Comparison of ENCODE assay signal across 8 cellular contexts in the genomic region with DNA sequence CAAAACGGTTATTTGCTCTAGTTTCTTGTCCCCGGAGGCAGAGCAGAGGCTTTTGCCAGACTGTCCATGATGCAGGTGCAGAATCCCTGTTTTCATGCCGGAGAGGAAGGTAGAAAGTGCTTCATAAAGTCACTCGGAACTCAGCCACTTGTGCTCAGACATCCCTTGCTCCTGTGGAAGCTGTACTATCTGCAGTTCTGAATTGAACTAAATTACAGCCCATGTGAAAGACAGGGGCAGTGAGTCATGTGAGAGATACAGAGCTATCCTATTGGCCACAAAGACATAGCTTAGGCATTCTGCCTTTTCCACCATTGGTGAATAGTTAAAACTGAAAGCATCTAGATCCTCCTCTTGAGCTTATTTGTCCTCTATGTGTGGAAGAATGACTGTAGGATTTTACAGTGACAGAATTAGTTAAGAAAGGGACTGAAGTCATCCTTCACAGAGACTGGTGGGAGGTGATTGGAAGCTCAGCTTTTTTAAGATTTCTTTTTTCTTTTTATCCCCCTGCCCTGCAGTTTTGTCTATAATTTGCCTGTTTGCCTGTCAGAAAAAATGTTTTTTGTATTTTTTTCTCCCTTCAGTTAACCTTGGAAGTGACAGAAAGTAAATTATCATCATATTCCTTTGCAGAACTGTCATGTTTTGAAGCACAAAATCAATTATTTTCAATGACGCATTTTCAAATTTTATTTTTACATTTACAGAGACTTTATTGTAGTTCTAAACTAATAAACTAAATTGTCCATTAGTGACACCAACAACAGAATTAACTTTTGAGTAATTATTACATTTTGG.
DNase-seq lines count a peak whose midpoint lies in the region; ATAC-seq, FAIRE-seq and TF ChIP-seq lines count a peak whose summit lies in the region.

No MANE protein-coding gene starts in this region.

- H3K27me3 ChIP-seq in AG04450 (ENCODE audit: control insufficient read depth, insufficient read depth, low read length), result no peaks in the 10 kb centered on the region
- H3K27me3 ChIP-seq in HepG2 (ENCODE audit: control insufficient read depth in 1 of 2, insufficient read depth in 2 of 2, low read length in 2 of 2), result no peaks in the 10 kb centered on the region

- POLR2A ChIA-PET in AG04450 (lab: Yijun Ruan, JAX) (interaction anchor here (0.6 to 2.7 kb wide), 9 partner anchors 27 to 1298 kb away, joined by 3 to 12 read pairs (median 4); no protein-coding TSS in a partner anchor), HepG2 (lab: Yijun Ruan, JAX) (no interaction called here)

- TF ChIP-seq CTCF in AG04450 (IDR thresholded peaks at IDR 0.05; ENCODE audit: low read depth, low read length) (no peak), HepG2 (CRISPR knock-in tag; IDR thresholded peaks at IDR 0.05) (no peak)

- FAIRE-seq in GM18507 (lab: Jason Lieb, UNC), result peak; percentile 95
- FAIRE-seq in TTC549 (lab: Jason Lieb, UNC), result peak; percentile 11
- no peak for FAIRE-seq in HepG2 (lab: Jason Lieb, UNC)

- peak; percentile 88 for ATAC-seq in HG02884 (IDR thresholded peaks at IDR 0.05; ENCODE audit: unreplicated experiment)
- no peak for ATAC-seq in HepG2

- H3K4me3 ChIP-seq in AG04450 (ENCODE audit: low read depth, low read length) (peak overlapping the region; percentile 69), HepG2 (replicated peaks in 1 of 3; ENCODE audit: insufficient read depth in 1 of 3, low read depth in 2 of 3, low read length in 3 of 3) (peak overlapping the region; percentile 46 to 57 (median 56))

- H3K27ac ChIP-seq in AG04450 (ENCODE audit: low read depth, low read length), result peak overlapping the region; percentile 58
- H3K27ac ChIP-seq in HepG2 (ENCODE audit: extremely low read length, insufficient read depth, low read length), result no peak overlapping the region

- intact Hi-C loops in HepG2 (cut with micrococcal nuclease; ENCODE audit: unreplicated experiment), result loop anchor here (2.0 kb wide), 1 partner anchor 45 kb away; no protein-coding TSS in a partner anchor

- peak overlapping the region; percentile 74 for H3K4me2 ChIP-seq in HepG2 (ENCODE audit: low read depth, low read length)

- in situ Hi-C loops in HepG2 (cut with HindIII; ENCODE audit: extremely low pct_ligation_motif_present, low pct_unique_long_range_greater_than_20kb), result no loop called here

- peak; percentile 80 for DNase-seq in AG04450 (ENCODE audit: low read depth, low spot score)
- DNase-seq in GM18507 (ENCODE audit: extremely low spot score, insufficient read length, low read depth), result peak; percentile 30
- peak in 2 of 3 experiments; percentile 65 to 91 for DNase-seq in NCI-H1417 (lab: John Stamatoyannopoulos, UW)
- peak; percentile 96 for DNase-seq in dermis blood vessel endothelial cell
- DNase-seq in HepG2 (ENCODE audit: low spot score), result peak; percentile 70
- peak; percentile 6 to 7 for DNase-seq in stimulated activated CD8-positive, alpha-beta memory T cell treated with anti-CD3 and anti-CD28 coated beads, Interleukin-4, amount 100 ng/mL, for 4 hours (ENCODE audit: low read depth in 2 of 2, low spot score in 1 of 2)

- H3K9ac ChIP-seq in HepG2 (ENCODE audit: insufficient read depth, low read depth, low read length), result peak overlapping the region; percentile 18; the same call in 1 of the 2 replicates

- peak in 1 of 2 experiments; percentile 36; a peak in 1 of 4 replicates for TF ChIP-seq POLR2A in HepG2 (IDR thresholded peaks at IDR 0.05; ENCODE audit: insufficient read depth in 1 of 2, low read depth in 2 of 2, low read length in 2 of 2)

- no peak for TF ChIP-seq EP300 in HepG2 (IDR thresholded peaks at IDR 0.05; ENCODE audit: low read depth in 2 of 2, low read length in 2 of 2)
- TF ChIP-seq EP300 in HepG2 (CRISPR knock-in tag; IDR thresholded peaks at IDR 0.05; ENCODE audit: borderline replicate concordance), result no peak

- TF ChIP-seq RAD21 in HepG2 (CRISPR knock-in tag; IDR thresholded peaks at IDR 0.05), result no peak

- H3K9me3 ChIP-seq in AG04450 (ENCODE audit: control insufficient read depth, insufficient read depth, low read length) (no peaks in the 10 kb centered on the region), HepG2 (ENCODE audit: low read length) (no peaks in the 10 kb centered on the region)

- 11% methylated on average over 5 of the region's 5 CpGs for WGBS in HepG2 (ENCODE audit: low lambda C conversion rate)

- H3K36me3 ChIP-seq in HepG2 (replicated peaks in 1 of 2; ENCODE audit: control insufficient read depth in 1 of 2, insufficient read depth in 2 of 2, low read length in 2 of 2), result no peaks in the 10 kb centered on the region

- BruUV-seq in HepG2 (replicated peaks; lab: Mats Ljungman, UMichigan), result no TSS peak

- no peaks in the 10 kb centered on the region for H3K79me2 ChIP-seq in HepG2 (ENCODE audit: insufficient read depth, low read length)

- peaks cover 16% of the 10 kb centered on the region for H3K4me1 ChIP-seq in HepG2 (ENCODE audit: insufficient read depth, low read length)

- H2AFZ ChIP-seq in HepG2 (ENCODE audit: low read length), result peak overlapping the region; percentile 90

- H4K20me1 ChIP-seq in HepG2 (ENCODE audit: insufficient read depth, low read length), result no peaks in the 10 kb centered on the region

- CTCF ChIA-PET in AG04450 (lab: Charles Lee) (interaction anchor here (0.5 to 1.9 kb wide), 6 partner anchors 40 to 527 kb away, joined by 3 to 6 read pairs (median 6); no protein-coding TSS in a partner anchor), HepG2 (lab: Yijun Ruan, JAX; ENCODE audit: low intra/inter-chr PET ratio, low total read pairs) (no interaction called here)

TF ChIP-seq in HepG2, 621 proteins besides CTCF, POLR2A, EP300 and RAD21:
- TF ChIP-seq, protein P1, sequence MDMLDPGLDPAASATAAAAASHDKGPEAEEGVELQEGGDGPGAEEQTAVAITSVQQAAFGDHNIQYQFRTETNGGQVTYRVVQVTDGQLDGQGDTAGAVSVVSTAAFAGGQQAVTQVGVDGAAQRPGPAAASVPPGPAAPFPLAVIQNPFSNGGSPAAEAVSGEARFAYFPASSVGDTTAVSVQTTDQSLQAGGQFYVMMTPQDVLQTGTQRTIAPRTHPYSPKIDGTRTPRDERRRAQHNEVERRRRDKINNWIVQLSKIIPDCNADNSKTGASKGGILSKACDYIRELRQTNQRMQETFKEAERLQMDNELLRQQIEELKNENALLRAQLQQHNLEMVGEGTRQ (IDR thresholded peaks at IDR 0.05; ENCODE audit: low read depth, low read length), result peak; percentile 67
- TF ChIP-seq, protein P1 (CRISPR knock-in tag; IDR thresholded peaks at IDR 0.05; ENCODE audit: borderline replicate concordance), result no peak
- TF ChIP-seq NFYC (CRISPR knock-in tag; IDR thresholded peaks at IDR 0.05), result peak; percentile 64
- TF ChIP-seq GABPA (IDR thresholded peaks at IDR 0.05; ENCODE audit: low read depth, low read length), result no peak
- no peak for TF ChIP-seq GABPA (CRISPR knock-in tag; IDR thresholded peaks at IDR 0.05; ENCODE audit: low read depth)

Comparison
In these comparisons a context has a peak if more than half of its experiments do, and no peak if none do; other contexts are left out.
1. DNase-seq: peak in every context shown above with its lines; median percentile 96 in dermis blood vessel endothelial cell; 80 in AG04450; 78 in NCI-H1417; 70 in HepG2; 30 in GM18507; 6 in stimulated activated CD8-positive, alpha-beta memory T cell treated with anti-CD3 and anti-CD28 coated beads, Interleukin-4, amount 100 ng/mL, for 4 hours.